In genomic region chr2:48420512-48421197, GRCh38 we compare ENCODE assay signal across 8 cellular contexts. TPM values are rescaled to one million over a fixed set of nuclear protein-coding genes. Genes with fewer than 3 reads are reported as not detected.
DNase-seq lines count a peak whose midpoint lies in the region; ATAC-seq and TF ChIP-seq lines count a peak whose summit lies in the region.

No MANE protein-coding gene starts in this region.

- H3K4me1 Mint-ChIP-seq in CD4-positive, alpha-beta T cell (ENCODE audit: low read depth), result peaks cover 31% of the 10 kb centered on the region
- peaks cover 27% of the 10 kb centered on the region for H3K4me1 Mint-ChIP-seq in activated CD4-positive, alpha-beta memory T cell treated with anti-CD3 and anti-CD28 coated beads for 36 hours (ENCODE audit: low read depth)

- H3K27ac ChIP-seq in CD4-positive, alpha-beta T cell (ENCODE audit: low read depth, low read length), result no peak overlapping the region
- H3K27ac ChIP-seq in HL-60 (replicated peaks), result peak overlapping the region; percentile 42
- peak overlapping the region in 56 of 59 donors; percentile 22 to 98 (median 78) for H3K27ac ChIP-seq in dorsolateral prefrontal cortex
- peak overlapping the region; percentile 44 for H3K27ac ChIP-seq in lower lobe of right lung

- no peaks in the 10 kb centered on the region for H3K9me3 ChIP-seq in CD4-positive, alpha-beta T cell (ENCODE audit: control insufficient read depth, low read length)
- no peaks in the 10 kb centered on the region for H3K9me3 ChIP-seq in lower lobe of right lung

- peak overlapping the region; percentile 11 for H3K4me3 Mint-ChIP-seq in CD4-positive, alpha-beta T cell
- no peak overlapping the region for H3K4me3 Mint-ChIP-seq in activated CD4-positive, alpha-beta memory T cell treated with anti-CD3 and anti-CD28 coated beads for 36 hours

- H3K27me3 Mint-ChIP-seq in CD4-positive, alpha-beta T cell, result peaks cover 10% of the 10 kb centered on the region
- peaks cover 6% of the 10 kb centered on the region for H3K27me3 Mint-ChIP-seq in activated CD4-positive, alpha-beta memory T cell treated with anti-CD3 and anti-CD28 coated beads for 36 hours

- POLR2A ChIA-PET in CD4-positive, alpha-beta T cell (lab: Charles Lee), result no interaction called here
- POLR2A ChIA-PET in activated CD4-positive, alpha-beta memory T cell treated with anti-CD3 and anti-CD28 coated beads for 36 hours (lab: Charles Lee), result no interaction called here

- intact Hi-C loops in CD4-positive, alpha-beta T cell (cut with DNase I, micrococcal nuclease), result loop anchor here (1.0 to 2.0 kb wide), 4 partner anchors 63 to 564 kb away; no protein-coding TSS in a partner anchor
- intact Hi-C loops in activated CD4-positive, alpha-beta memory T cell treated with anti-CD3 and anti-CD28 coated beads for 36 hours (cut with micrococcal nuclease), result loop anchor here (1.0 to 5.0 kb wide), 5 partner anchors 63 to 514 kb away; partner anchors contain the start of gene FBXO11
- intact Hi-C loops in dorsolateral prefrontal cortex (cut with DNase I) (loop anchor here in 1 of 2 donors (5.0 to 10.0 kb wide), 2 partner anchors 208 to 636 kb away; partner anchors contain the start of gene MSH6), lower lobe of right lung (cut with DNase I) (no loop called here)

- no peaks in the 10 kb centered on the region for H3K27me3 ChIP-seq in CD4-positive, alpha-beta T cell (ENCODE audit: control insufficient read depth, insufficient read depth, low read length)
- H3K27me3 ChIP-seq in HL-60 (ENCODE audit: insufficient read depth, poor library complexity, severe bottlenecking) (no peaks in the 10 kb centered on the region), dorsolateral prefrontal cortex (no peaks in the 10 kb centered on the region), lower lobe of right lung (ENCODE audit: low read depth) (no peaks in the 10 kb centered on the region)

- H3K4me3 ChIP-seq in HL-60 (replicated peaks; ENCODE audit: insufficient read depth, low read length) (no peak overlapping the region), dorsolateral prefrontal cortex (peak overlapping the region in 55 of 59 donors; percentile 2 to 58 (median 33)), lower lobe of right lung (no peak overlapping the region)

- H3K27ac Mint-ChIP-seq in CD4-positive, alpha-beta T cell, result peak overlapping the region; percentile 60
- H3K27ac Mint-ChIP-seq in activated CD4-positive, alpha-beta memory T cell treated with anti-CD3 and anti-CD28 coated beads for 36 hours, result peak overlapping the region; percentile 51

- DNase-seq in CD4-positive, alpha-beta T cell, result peak; percentile 88 to 96 (median 90)
- DNase-seq in HL-60 (ENCODE audit: low read depth in 1 of 2, low spot score in 1 of 2), result peak; percentile 58 to 92
- DNase-seq in NCI-H82 treated with DMSO at 0.1 percent for 48 hours (lab: John Stamatoyannopoulos, UW; ENCODE audit: unreplicated experiment), result peak; percentile 68
- DNase-seq in activated CD4-positive, alpha-beta memory T cell treated with anti-CD3 and anti-CD28 coated beads for 36 hours, result peak; percentile 97
- peak; percentile 85 to 95 (median 92) for DNase-seq in dorsolateral prefrontal cortex
- peak; percentile 91 for DNase-seq in lower lobe of right lung
- DNase-seq in stimulated activated CD4-positive, alpha-beta T cell treated with anti-CD3 and anti-CD28 coated beads, TNF-alpha, amount 100 ng/mL, for 48 hours (ENCODE audit: low read depth in 3 of 3), result peak; percentile 85 to 96 (median 89)

- H3K36me3 ChIP-seq in lower lobe of right lung, result no peaks in the 10 kb centered on the region

- H3K4me1 ChIP-seq in lower lobe of right lung, result peaks cover 20% of the 10 kb centered on the region

- H3K36me3 Mint-ChIP-seq in CD4-positive, alpha-beta T cell (ENCODE audit: low read depth), result no peaks in the 10 kb centered on the region
- H3K36me3 Mint-ChIP-seq in activated CD4-positive, alpha-beta memory T cell treated with anti-CD3 and anti-CD28 coated beads for 36 hours, result no peaks in the 10 kb centered on the region

- CTCF ChIA-PET in CD4-positive, alpha-beta T cell (lab: Charles Lee), result interaction anchor here (1.0 to 1.2 kb wide), 2 partner anchors 79 to 311 kb away, joined by 3 to 4 read pairs; no protein-coding TSS in a partner anchor
- CTCF ChIA-PET in activated CD4-positive, alpha-beta memory T cell treated with anti-CD3 and anti-CD28 coated beads for 36 hours (lab: Charles Lee), result interaction anchor here (0.7 to 1.1 kb wide), 2 partner anchors 12 to 514 kb away, joined by 3 to 4 read pairs; partner anchors contain the start of gene FBXO11

- peak; percentile 90 for ATAC-seq in CD4-positive, alpha-beta T cell (ENCODE audit: poor library complexity)
- ATAC-seq in GM19467 (IDR thresholded peaks at IDR 0.05; ENCODE audit: unreplicated experiment), result peak; percentile 81
- peak; percentile 94 to 95 for ATAC-seq in lower lobe of right lung

- no peaks in the 10 kb centered on the region for H3K9me3 Mint-ChIP-seq in CD4-positive, alpha-beta T cell
- H3K9me3 Mint-ChIP-seq in activated CD4-positive, alpha-beta memory T cell treated with anti-CD3 and anti-CD28 coated beads for 36 hours, result no peaks in the 10 kb centered on the region

- TF ChIP-seq CTCF in CD4-positive, alpha-beta T cell (IDR thresholded peaks at IDR 0.05), result peak; percentile 96
- TF ChIP-seq CTCF in HL-60 (IDR thresholded peaks at IDR 0.05; ENCODE audit: insufficient read depth, low read length) (peak; percentile 90), dorsolateral prefrontal cortex (IDR thresholded peaks at IDR 0.05 in 54 of 56, conservative IDR thresholded peaks at IDR 0.05 in 2 of 56; ENCODE audit: low read depth in 1 of 56, partially characterized antibody in 56 of 56) (peak; percentile 93 to 100 (median 99)), lower lobe of right lung (IDR thresholded peaks at IDR 0.05) (peak; percentile 98)

RNA-seq across cellular contexts. Expression of gene PPP1R21, which starts 19.9 kb away (rescaled TPM):
- total RNA-seq in CD4-positive, alpha-beta T cell, result 10 to 100 TPM; 18.7 to 22.8 TPM
- total RNA-seq in activated CD4-positive, alpha-beta memory T cell treated with anti-CD3 and anti-CD28 coated beads for 36 hours, result 10 to 100 TPM; 18.7 to 19.6 TPM
- 10 to 100 TPM; 38.9 to 78.2 (median 60.3) TPM for total RNA-seq in dorsolateral prefrontal cortex
- total RNA-seq in lower lobe of right lung, result 27.2 TPM

Comparison
In these comparisons a context has a peak if more than half of its experiments do, and no peak if none do; other contexts are left out.
1. H3K4me3 ChIP-seq: peak in dorsolateral prefrontal cortex (55 of 59); none in HL-60 (single experiment) and lower lobe of right lung (single experiment).
2. Peak in every context shown above with its lines, with median percentiles within 50 percentile points of each other: ATAC-seq, DNase-seq and CTCF ChIP-seq.